In the genomic region with DNA sequence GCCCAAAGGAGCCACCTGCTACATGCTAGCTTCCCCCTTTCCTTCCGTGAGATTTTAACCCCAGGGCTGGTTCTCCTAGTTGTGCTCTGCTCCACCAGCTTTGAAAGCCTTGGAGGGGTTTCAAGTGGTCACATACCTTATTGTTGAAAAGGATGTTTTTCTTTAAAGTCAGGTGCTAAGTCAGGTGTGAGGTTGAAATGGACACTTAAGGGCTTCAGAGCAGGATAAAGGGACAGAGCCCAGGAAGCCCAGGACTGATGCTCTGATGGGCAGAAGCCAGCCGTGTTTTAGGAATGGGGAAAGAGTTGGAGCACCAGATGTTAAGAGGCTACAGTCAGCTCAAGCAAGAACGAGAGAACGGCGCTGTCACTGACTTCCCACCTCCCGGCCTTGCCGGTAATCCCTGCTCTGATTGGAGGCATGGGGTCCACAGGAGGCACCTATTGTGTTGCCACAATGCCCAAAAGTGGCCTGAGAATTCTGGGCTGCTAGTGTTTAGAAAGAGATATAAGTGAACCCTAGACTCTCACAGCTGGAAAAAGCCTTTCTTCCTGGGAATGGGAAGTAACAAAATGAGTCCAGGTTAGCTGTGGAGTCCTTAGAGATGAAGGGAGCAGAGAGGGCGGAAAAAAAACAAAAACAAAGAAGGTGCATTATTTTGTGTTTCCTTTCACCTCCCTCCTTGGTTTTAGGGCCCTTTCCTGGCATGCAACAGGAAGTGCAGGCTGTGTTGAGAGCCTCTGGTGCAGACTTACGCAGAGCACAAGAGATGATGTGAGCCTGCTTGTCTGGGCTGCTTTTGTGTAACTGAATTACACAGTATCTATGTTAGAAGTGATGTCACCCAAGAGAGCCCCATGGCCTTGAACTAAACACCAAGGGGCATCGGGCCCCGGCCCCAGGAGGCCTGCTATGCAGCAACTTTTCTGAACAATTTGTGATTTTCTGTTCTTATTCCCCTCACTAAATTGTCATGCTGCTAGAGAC, we compare ENCODE assay signal across 16 cellular contexts. TPM values are rescaled to one million over a fixed set of nuclear protein-coding genes. Genes with fewer than 3 reads are reported as not detected.
DNase-seq lines count a peak whose midpoint lies in the region; ATAC-seq, FAIRE-seq and TF ChIP-seq lines count a peak whose summit lies in the region.
"Had no signal": no experiment of that assay in that cellular context is flagged by ENCODE, and none has a peak within 500 bp of the region (broad histone marks: within the 10 kb centered on the region; RNA-seq: fewer than 3 reads in every experiment).

No MANE protein-coding gene starts in this region.

- H3K27me3 Mint-ChIP-seq in T-cell (no peaks in the 10 kb centered on the region), endodermal cell (ENCODE audit: insufficient read depth) (peaks cover 17% of the 10 kb centered on the region), type B pancreatic cell (peaks cover 9% of the 10 kb centered on the region), CD14-positive monocyte (ENCODE audit: low read depth in 3 of 3) (peaks cover 0 to 10% (median 5%) of the 10 kb centered on the region in 3 donors)

- H3K9me3 Mint-ChIP-seq in T-cell (no peaks in the 10 kb centered on the region), endodermal cell (no peaks in the 10 kb centered on the region), type B pancreatic cell (no peaks in the 10 kb centered on the region), CD14-positive monocyte (peaks cover 0 to 2% (median 0%) of the 10 kb centered on the region in 7 donors)
- H3K9me3 Mint-ChIP-seq: natural killer cell treated with Interleukin-12 subunit alpha and Interleukin-12 subunit beta and Interleukin-15 and Interleukin-18, amount 100 ng/mL, for 72 hours had no signal

- no peak overlapping the region for H3K9ac ChIP-seq in endodermal cell (ENCODE audit: extremely low read depth, low read length, poor library complexity, severe bottlenecking)

- no peak overlapping the region for H3K4me3 ChIP-seq in endodermal cell (ENCODE audit: low read length)
- H3K4me3 ChIP-seq: stomach had no signal

- no peaks in the 10 kb centered on the region for H3K36me3 ChIP-seq in endodermal cell (ENCODE audit: control insufficient read depth, insufficient read depth, low read length)
- H3K36me3 ChIP-seq: stomach had no signal

- H3K27ac Mint-ChIP-seq in T-cell (peak overlapping the region; percentile 85 to 90), endodermal cell (peak overlapping the region; percentile 77), type B pancreatic cell (peak overlapping the region; percentile 6), CD14-positive monocyte (peak overlapping the region in 1 of 7 donors; percentile 55)
- H3K27ac Mint-ChIP-seq: natural killer cell treated with Interleukin-12 subunit alpha and Interleukin-12 subunit beta and Interleukin-15 and Interleukin-18, amount 100 ng/mL, for 72 hours had no signal

- H3K36me3 Mint-ChIP-seq in T-cell (no peaks in the 10 kb centered on the region), endodermal cell (ENCODE audit: low read depth) (no peaks in the 10 kb centered on the region), type B pancreatic cell (peaks cover 4% of the 10 kb centered on the region), CD14-positive monocyte (no peaks in the 10 kb centered on the region)
- H3K36me3 Mint-ChIP-seq: natural killer cell treated with Interleukin-12 subunit alpha and Interleukin-12 subunit beta and Interleukin-15 and Interleukin-18, amount 100 ng/mL, for 72 hours had no signal

- POLR2A ChIA-PET in T-cell (lab: Charles Lee), result no interaction called here

- CTCF ChIA-PET in T-cell (lab: Charles Lee), result no interaction called here

- no peak for TF ChIP-seq CTCF in endodermal cell (conservative IDR thresholded peaks at IDR 0.05)
- no peak for TF ChIP-seq CTCF in type B pancreatic cell (conservative IDR thresholded peaks at IDR 0.05)
- no peak for TF ChIP-seq CTCF in D721Med (IDR thresholded peaks at IDR 0.05; ENCODE audit: insufficient read depth, missing control alignments)
- TF ChIP-seq CTCF in CD14-positive monocyte (IDR thresholded peaks at IDR 0.05), result no peak

- intact Hi-C loops in CD14-positive monocyte (cut with micrococcal nuclease), result no loop called here

- no peak for FAIRE-seq in D721Med (lab: Jason Lieb, UNC)

- DNase-seq in stimulated activated CD4-positive, alpha-beta T cell treated with anti-CD3 and anti-CD28 coated beads, Interleukin-15, amount 100 ng/mL, for 24 hours, result peak; percentile 12
- no peak for DNase-seq in stimulated activated CD4-positive, alpha-beta T cell treated with anti-CD3 and anti-CD28 coated beads, Interleukin-2, amount 100 ng/mL, for 48 hours
- DNase-seq in T-cell (peak in 18 of 34 experiments; percentile 16 to 71 (median 38)), endodermal cell (peak; percentile 88), type B pancreatic cell (ENCODE audit: extremely low spot score, unreplicated experiment) (no peak), D721Med (ENCODE audit: insufficient read length, low spot score) (no peak), CD14-positive monocyte (ENCODE audit: low spot score) (no peak)
- DNase-seq: head of caudate nucleus; NCI-H146; NK-92 treated with Interleukin-12 subunit alpha and Interleukin-12 subunit beta, amount 100 ng/mL, for 24 hours; SIG-M5; stomach had no signal

- H3K9me3 ChIP-seq in endodermal cell (ENCODE audit: control insufficient read depth, low read length), result no peaks in the 10 kb centered on the region
- H3K9me3 ChIP-seq: stomach had no signal

- WGBS in endodermal cell (ENCODE audit: insufficient coverage in 1 of 2, insufficient read length in 1 of 2), 2 experiments, result 29 to 41% methylated on average over 8 to 11 of the region's 11 CpGs

- no peak overlapping the region for H3K27ac ChIP-seq in endodermal cell (ENCODE audit: low read depth, low read length)
- H3K27ac ChIP-seq: stomach had no signal

- peaks cover 19 to 26% (median 22%) of the 10 kb centered on the region in 3 donors for H3K4me1 Mint-ChIP-seq in T-cell
- H3K4me1 Mint-ChIP-seq in endodermal cell, result peaks cover 38% of the 10 kb centered on the region
- peaks cover 54% of the 10 kb centered on the region for H3K4me1 Mint-ChIP-seq in type B pancreatic cell (ENCODE audit: unreplicated experiment)
- peaks cover 4% of the 10 kb centered on the region for H3K4me1 Mint-ChIP-seq in CD14-positive monocyte

- peaks cover 8% of the 10 kb centered on the region for H3K27me3 ChIP-seq in endodermal cell (ENCODE audit: control insufficient read depth, insufficient read depth, low read length, poor library complexity, severe bottlenecking)
- H3K27me3 ChIP-seq: stomach had no signal

- ATAC-seq in T-cell (replicated peaks in 1 of 4) (peak; percentile 69 to 100 (median 92)), HG03571 (IDR thresholded peaks at IDR 0.05; ENCODE audit: unreplicated experiment) (no peak)
- ATAC-seq: left lobe of liver; natural killer cell treated with Interleukin-12 subunit alpha and Interleukin-12 subunit beta and Interleukin-15 and Interleukin-18, amount 100 ng/mL, for 72 hours; sciatic nerve had no signal

- peaks cover 15% of the 10 kb centered on the region for H3K4me1 ChIP-seq in endodermal cell (ENCODE audit: control insufficient read depth, insufficient read depth, low read length)
- H3K4me1 ChIP-seq: stomach had no signal

- H3K4me3 Mint-ChIP-seq in T-cell, result peak overlapping the region in 1 of 3 donors; percentile 64
- no peak overlapping the region for H3K4me3 Mint-ChIP-seq in endodermal cell
- H3K4me3 Mint-ChIP-seq in type B pancreatic cell, result peak overlapping the region; percentile 62
- H3K4me3 Mint-ChIP-seq in CD14-positive monocyte, result no peak overlapping the region
- H3K4me3 Mint-ChIP-seq: natural killer cell treated with Interleukin-12 subunit alpha and Interleukin-12 subunit beta and Interleukin-15 and Interleukin-18, amount 100 ng/mL, for 72 hours had no signal

RNA-seq across cellular contexts. Expression of a gene that starts 25.2 kb away (rescaled TPM):
- total RNA-seq in T-cell (100 to 1,000 TPM; 578 to 855 (median 640) TPM), endodermal cell (1,000 to 10,000 TPM; 1,246 to 1,267 TPM), type B pancreatic cell (ENCODE audit: low replicate concordance) (1,005 and 1,406 TPM in 2 replicates)
- 1,275 TPM for polyA plus RNA-seq in endodermal cell (2013, experiment 1 of 2)
- polyA plus RNA-seq in endodermal cell (2013, experiment 2 of 2), result 1,251 TPM
- 100 to 1,000 TPM; 109 to 124 TPM for polyA plus RNA-seq in CD14-positive monocyte

RNA-seq across cellular contexts. Expression of a gene that starts 27.0 kb away (rescaled TPM):
- total RNA-seq in T-cell (1 to 10 TPM; 1.1 to 1.7 (median 1.5) TPM), endodermal cell (1 to 10 TPM; 9.3 to 9.7 TPM), type B pancreatic cell (ENCODE audit: low replicate concordance) (1.7 and 6.1 TPM in 2 replicates)
- 3.9 TPM for polyA plus RNA-seq in endodermal cell (2013, experiment 1 of 2)
- 2.5 TPM for polyA plus RNA-seq in endodermal cell (2013, experiment 2 of 2)
- polyA plus RNA-seq in CD14-positive monocyte, result not detected

Comparison
In these comparisons a context has a peak if more than half of its experiments do, and no peak if none do; other contexts are left out.
1. DNase-seq: peak in stimulated activated CD4-positive, alpha-beta T cell treated with anti-CD3 and anti-CD28 coated beads, Interleukin-15, amount 100 ng/mL, for 24 hours (single experiment), T-cell (18 of 34) and endodermal cell (single experiment); none in stimulated activated CD4-positive, alpha-beta T cell treated with anti-CD3 and anti-CD28 coated beads, Interleukin-2, amount 100 ng/mL, for 48 hours (0 of 2), type B pancreatic cell (single experiment), D721Med (single experiment) and CD14-positive monocyte (single experiment).